ENCODE assay signal across 25 cellular contexts in the genomic region with DNA sequence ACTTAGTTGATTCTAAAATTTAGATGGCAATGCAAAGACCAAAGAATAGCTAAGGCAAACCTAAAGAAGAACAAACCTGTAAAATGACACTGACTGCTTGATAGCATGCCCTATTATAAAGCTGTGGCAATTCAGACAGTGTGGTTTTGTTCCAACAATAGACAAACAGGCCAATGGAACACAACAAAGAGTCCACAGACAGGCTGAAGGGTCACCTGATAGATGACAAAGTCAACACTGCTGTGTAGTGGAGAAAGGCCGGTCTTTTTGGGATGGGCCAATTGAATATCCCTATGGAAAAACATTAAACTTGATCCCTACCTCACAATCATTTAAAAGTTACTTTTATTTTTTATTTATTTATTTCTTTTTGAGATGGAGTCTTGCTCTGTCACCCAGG. TPM values are rescaled to one million over a fixed set of nuclear protein-coding genes. Genes with fewer than 3 reads are reported as not detected.
DNase-seq lines count a peak whose midpoint lies in the region; TF ChIP-seq lines count a peak whose summit lies in the region.
"Had no signal": no experiment of that assay in that cellular context is flagged by ENCODE, and none has a peak within 500 bp of the region (broad histone marks: within the 10 kb centered on the region; RNA-seq: fewer than 3 reads in every experiment).

No MANE protein-coding gene starts in this region.

- TF ChIP-seq CTCF in dorsolateral prefrontal cortex (IDR thresholded peaks at IDR 0.05 in 54 of 56, conservative IDR thresholded peaks at IDR 0.05 in 2 of 56; ENCODE audit: low read depth in 1 of 56, partially characterized antibody in 56 of 56) (peak in 5 of 56 donors; percentile 8 to 28 (median 10)), adrenal gland (IDR thresholded peaks at IDR 0.05) (no peak), ovary (IDR thresholded peaks at IDR 0.05) (no peak)

- H3K4me3 ChIP-seq in dorsolateral prefrontal cortex (peak overlapping the region in 1 of 59 donors; percentile 21), adrenal gland (no peak overlapping the region), ovary (no peak overlapping the region)
- H3K4me3 ChIP-seq: GM23248, heart right ventricle, lower lobe of right lung, SK-N-MC, skin epidermis, upper lobe of right lung had no signal

- H3K27ac ChIP-seq in dorsolateral prefrontal cortex (peak overlapping the region in 58 of 59 donors; percentile 14 to 95 (median 78)), adrenal gland (no peak overlapping the region), ovary (no peak overlapping the region)
- H3K27ac ChIP-seq: GM23248, heart right ventricle, lower lobe of right lung, RWPE1, SK-N-MC, skin epidermis, upper lobe of right lung had no signal

- H3K36me3 ChIP-seq in adrenal gland (replicated peaks in 1 of 2) (no peaks in the 10 kb centered on the region), ovary (no peaks in the 10 kb centered on the region)
- H3K36me3 ChIP-seq: heart right ventricle, lower lobe of right lung, upper lobe of right lung had no signal

- H3K27me3 ChIP-seq in dorsolateral prefrontal cortex (no peaks in the 10 kb centered on the region), adrenal gland (no peaks in the 10 kb centered on the region), ovary (no peaks in the 10 kb centered on the region)
- H3K27me3 ChIP-seq: heart right ventricle, upper lobe of right lung had no signal

- TF ChIP-seq POLR2A in adrenal gland (IDR thresholded peaks at IDR 0.05) (no peak), ovary (IDR thresholded peaks at IDR 0.05) (no peak)

- H3K9me3 ChIP-seq in adrenal gland (replicated peaks in 1 of 3) (no peaks in the 10 kb centered on the region), ovary (no peaks in the 10 kb centered on the region)
- H3K9me3 ChIP-seq: lower lobe of right lung, upper lobe of right lung had no signal

- no peaks in the 10 kb centered on the region for H3K4me1 ChIP-seq in adrenal gland (replicated peaks in 1 of 2)
- H3K4me1 ChIP-seq in ovary (ENCODE audit: insufficient read depth), result no peaks in the 10 kb centered on the region
- H3K4me1 ChIP-seq: heart right ventricle, lower lobe of right lung, upper lobe of right lung had no signal

- TF ChIP-seq EP300 in ovary (IDR thresholded peaks at IDR 0.05), result no peak

- intact Hi-C loops in dorsolateral prefrontal cortex (cut with DNase I) (no loop called here), adrenal gland (cut with DNase I) (loop anchor here in 1 of 2 donors (10.0 kb wide), 1 partner anchor 435 kb away; no protein-coding TSS in a partner anchor), ovary (cut with DNase I) (loop anchor here in 1 of 4 donors (10.0 kb wide), 1 partner anchor 435 kb away; no protein-coding TSS in a partner anchor)

- DNase-seq in DMS53 (lab: John Stamatoyannopoulos, UW) (peak; percentile 51), NCI-H146 treated with DMSO at 0.1 percent for 48 hours (lab: John Stamatoyannopoulos, UW; ENCODE audit: unreplicated experiment) (peak; percentile 26), dorsolateral prefrontal cortex (peak in 3 of 10 donors; percentile 24 to 56 (median 38)), myocyte (ENCODE audit: low read depth) (peak; percentile 28), kidney glomerular epithelial cell (lab: John Stamatoyannopoulos, UW) (no peak), adrenal gland (no peak), AG08395 (ENCODE audit: low spot score) (no peak), ovary (no peak)
- DNase-seq: activated CD4-positive, alpha-beta T cell treated with anti-CD3 and anti-CD28 coated beads, Interleukin-2, amount 50 U/mL, for 1 hour; activated CD4-positive, CD25-positive, alpha-beta regulatory T cell; activated CD8-positive, alpha-beta memory T cell treated with anti-CD3 and anti-CD28 coated beads, Interleukin-2, amount 10 ng/mL, durations not matched to agents 7 days and 5 days; activated T-cell treated with anti-CD3 and anti-CD28 coated beads, Interleukin-2, amount 50 U/mL, for 48 hours; Calu3; endodermal cell; GM23248; heart right ventricle; lower lobe of right lung; natural killer cell; NCI-H1092; NCI-H187; NCI-H226; upper lobe of right lung had no signal

- 38 to 96% (median 40%) methylated on average over 1 of the region's 1 CpG for WGBS in adrenal gland, 4 donors
- 47 to 95% (median 60%) methylated on average over 1 of the region's 1 CpG for WGBS in ovary, 3 donors

RNA-seq across cellular contexts. Expression of gene SLC25A3, which starts 33.8 kb away (rescaled TPM):
- total RNA-seq in dorsolateral prefrontal cortex, result 100 to 1,000 TPM; 217 to 466 (median 347) TPM
- 914 and 1,102 TPM in 2 replicates for total RNA-seq in myocyte
- polyA plus RNA-seq in myocyte (2012), result 530 TPM
- total RNA-seq in adrenal gland, result 1,000 to 10,000 TPM in 1 of 8 donors, 100 to 1,000 TPM in 7; 674 to 1,555 (median 714) TPM
- polyA plus RNA-seq in adrenal gland, result 100 to 1,000 TPM; 362 to 912 (median 745) TPM
- 100 to 1,000 TPM; 347 to 462 (median 427) TPM for total RNA-seq in ovary
- 100 to 1,000 TPM; 344 to 649 TPM for polyA plus RNA-seq in ovary

RNA-seq across cellular contexts. Expression of gene TMPO, which starts 44.3 kb away (rescaled TPM):
- total RNA-seq in dorsolateral prefrontal cortex, result 10 to 100 TPM; 31.3 to 59.7 (median 44.0) TPM
- total RNA-seq in myocyte, result 32.4 and 35.8 TPM in 2 replicates
- 8.6 TPM for polyA plus RNA-seq in myocyte (2012)
- total RNA-seq in adrenal gland, result 10 to 100 TPM; 17.8 to 54.2 (median 38.7) TPM
- polyA plus RNA-seq in adrenal gland, result 10 to 100 TPM in 2 of 3 donors, 1 to 10 TPM in 1; 8.7 to 24.8 (median 13.0) TPM
- total RNA-seq in ovary, result 100 to 1,000 TPM in 5 of 7 donors, 10 to 100 TPM in 2; 82.0 to 144 (median 117) TPM
- polyA plus RNA-seq in ovary, result 10 to 100 TPM; 48.4 to 63.6 TPM

Comparison
In these comparisons a context has a peak if more than half of its experiments do, and no peak if none do; other contexts are left out.
1. DNase-seq: peak in DMS53 (single experiment), NCI-H146 treated with DMSO at 0.1 percent for 48 hours (single experiment) and myocyte (single experiment); none in kidney glomerular epithelial cell (single experiment), adrenal gland (0 of 7), AG08395 (single experiment) and ovary (0 of 5).
2. H3K27ac ChIP-seq: peak in dorsolateral prefrontal cortex (58 of 59); none in adrenal gland (0 of 5) and ovary (0 of 2).